21 cellular contexts compared by ENCODE assay signal in genomic region chrX:39050427-39050826, GRCh38.
"Had no signal": no experiment of that assay in that cellular context is flagged by ENCODE, and none has a peak within 500 bp of the region (broad histone marks: within the 10 kb centered on the region; RNA-seq: fewer than 3 reads in every experiment).

No MANE protein-coding gene starts in this region.

- DNase-seq: activated CD4-positive, alpha-beta T cell treated with anti-CD3 and anti-CD28 coated beads for 1 hour; activated CD4-positive, alpha-beta T cell treated with anti-CD3 and anti-CD28 coated beads, Interleukin-2, amount 50 U/mL, for 1 hour; activated gamma-delta T cell; activated naive CD4-positive, alpha-beta T cell treated with anti-CD3 and anti-CD28 coated beads, Interleukin-2, amount 10 ng/mL, durations not matched to agents 7 days and 5 days; activated naive CD8-positive, alpha-beta T cell treated with anti-CD3 and anti-CD28 coated beads, Interleukin-2, amount 10 ng/mL, durations not matched to agents 7 days and 5 days; dermis blood vessel endothelial cell; effector CD4-positive, alpha-beta T cell; hippocampal formation; lower lobe of right lung; right lobe of liver; stimulated activated CD4-positive, alpha-beta T cell treated with anti-CD3 and anti-CD28 coated beads, Interleukin-2, amount 100 ng/mL, for 48 hours; stimulated activated naive CD8-positive, alpha-beta T cell treated with anti-CD3 and anti-CD28 coated beads, Interleukin-15, Interleukin-2, amounts not matched to agents 100 U/mL and 50 U/mL, for 24 hours; T-helper 17 cell; T1000; testis; transverse colon had no signal

- H3K36me3 Mint-ChIP-seq: activated naive CD4-positive, alpha-beta T cell treated with anti-CD3 and anti-CD28 coated beads, Interleukin-2, amount 10 ng/mL, durations not matched to agents 7 days and 5 days; activated naive CD8-positive, alpha-beta T cell treated with anti-CD3 and anti-CD28 coated beads, Interleukin-2, amount 10 ng/mL, durations not matched to agents 7 days and 5 days; natural killer cell treated with Interleukin-12 subunit alpha and Interleukin-12 subunit beta and Interleukin-15 and Interleukin-18, amount 100 ng/mL, for 72 hours; WTC11 had no signal

- H3K36me3 ChIP-seq: ascending aorta, gastroesophageal sphincter, lower lobe of right lung, right lobe of liver, transverse colon had no signal

- H3K4me3 Mint-ChIP-seq: activated naive CD4-positive, alpha-beta T cell treated with anti-CD3 and anti-CD28 coated beads, Interleukin-2, amount 10 ng/mL, durations not matched to agents 7 days and 5 days; activated naive CD8-positive, alpha-beta T cell treated with anti-CD3 and anti-CD28 coated beads, Interleukin-2, amount 10 ng/mL, durations not matched to agents 7 days and 5 days; central memory CD8-positive, alpha-beta T cell; natural killer cell treated with Interleukin-12 subunit alpha and Interleukin-12 subunit beta and Interleukin-15 and Interleukin-18, amount 100 ng/mL, for 72 hours; T-helper 17 cell; WTC11 had no signal

- H3K27me3 ChIP-seq: ascending aorta, gastroesophageal sphincter, right lobe of liver, testis, transverse colon had no signal

- H3K27ac ChIP-seq: ascending aorta, gastroesophageal sphincter, lower lobe of right lung, right lobe of liver, testis, transverse colon had no signal

- H3K27me3 Mint-ChIP-seq: activated naive CD8-positive, alpha-beta T cell treated with anti-CD3 and anti-CD28 coated beads, Interleukin-2, amount 10 ng/mL, durations not matched to agents 7 days and 5 days; T-helper 17 cell had no signal

- H3K4me3 ChIP-seq: ascending aorta, gastroesophageal sphincter, lower lobe of right lung, right lobe of liver, testis, transverse colon had no signal

- H3K4me1 ChIP-seq: ascending aorta, gastroesophageal sphincter, lower lobe of right lung, right lobe of liver, testis, transverse colon had no signal

- H3K9me3 ChIP-seq: ascending aorta, gastroesophageal sphincter, lower lobe of right lung, right lobe of liver, testis, transverse colon had no signal

- ATAC-seq: gastroesophageal sphincter; lower lobe of right lung; natural killer cell treated with Interleukin-12 subunit alpha and Interleukin-12 subunit beta and Interleukin-15 and Interleukin-18, amount 100 ng/mL, for 72 hours; right lobe of liver; stimulated activated naive CD8-positive, alpha-beta T cell treated with anti-CD3 and anti-CD28 coated beads, Interleukin-15, Interleukin-2, amounts not matched to agents 100 U/mL and 50 U/mL, for 24 hours; T-helper 17 cell; WTC11 had no signal

- H3K27ac Mint-ChIP-seq: activated naive CD4-positive, alpha-beta T cell treated with anti-CD3 and anti-CD28 coated beads, Interleukin-2, amount 10 ng/mL, durations not matched to agents 7 days and 5 days; activated naive CD8-positive, alpha-beta T cell treated with anti-CD3 and anti-CD28 coated beads, Interleukin-2, amount 10 ng/mL, durations not matched to agents 7 days and 5 days; natural killer cell treated with Interleukin-12 subunit alpha and Interleukin-12 subunit beta and Interleukin-15 and Interleukin-18, amount 100 ng/mL, for 72 hours; T-helper 17 cell; WTC11 had no signal

- H3K9me3 Mint-ChIP-seq: activated naive CD4-positive, alpha-beta T cell treated with anti-CD3 and anti-CD28 coated beads, Interleukin-2, amount 10 ng/mL, durations not matched to agents 7 days and 5 days; activated naive CD8-positive, alpha-beta T cell treated with anti-CD3 and anti-CD28 coated beads, Interleukin-2, amount 10 ng/mL, durations not matched to agents 7 days and 5 days; central memory CD8-positive, alpha-beta T cell; natural killer cell treated with Interleukin-12 subunit alpha and Interleukin-12 subunit beta and Interleukin-15 and Interleukin-18, amount 100 ng/mL, for 72 hours had no signal

- H3K4me1 Mint-ChIP-seq: activated naive CD4-positive, alpha-beta T cell treated with anti-CD3 and anti-CD28 coated beads, Interleukin-2, amount 10 ng/mL, durations not matched to agents 7 days and 5 days; activated naive CD8-positive, alpha-beta T cell treated with anti-CD3 and anti-CD28 coated beads, Interleukin-2, amount 10 ng/mL, durations not matched to agents 7 days and 5 days; central memory CD8-positive, alpha-beta T cell had no signal
